ENCODE assay signal across 1 cellular context in the genomic region with DNA sequence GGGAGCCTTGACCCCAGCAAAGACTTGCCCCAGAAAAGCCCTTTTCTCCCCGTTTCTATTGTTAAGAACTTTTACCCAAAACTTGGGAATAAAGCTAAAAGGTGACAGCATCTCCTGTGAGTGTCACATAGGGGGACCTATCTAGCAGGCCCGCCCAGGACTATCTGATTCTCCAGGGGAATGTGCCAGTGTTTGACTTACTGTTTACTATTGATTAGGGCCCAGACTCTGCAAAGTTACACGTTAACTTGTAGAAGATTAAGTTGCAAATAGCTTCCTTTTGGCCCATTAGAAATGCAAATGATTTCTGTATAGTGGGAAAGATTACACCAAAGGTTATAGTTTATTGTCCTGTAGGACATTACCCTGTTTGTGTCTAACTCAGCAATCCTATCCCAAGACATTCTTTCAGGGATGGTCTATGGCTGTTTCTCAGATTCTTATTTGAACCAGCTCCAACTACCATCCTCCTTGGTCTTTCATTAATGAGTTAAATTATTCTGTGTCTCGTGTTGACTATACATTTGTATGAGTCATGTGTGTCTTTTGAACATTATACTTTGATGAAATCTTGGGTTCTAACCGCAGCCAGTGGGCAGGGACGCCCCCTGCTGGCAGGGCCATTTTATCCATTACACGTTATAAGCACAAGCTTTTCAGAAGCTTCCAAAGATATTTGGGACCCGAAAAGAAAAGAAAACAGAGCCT.
TF ChIP-seq lines count a peak whose summit lies in the region.

No MANE protein-coding gene starts in this region.

TF ChIP-seq in SK-N-SH treated with all-trans-retinoic acid at 6 μM for 48 hours, 23 proteins besides CTCF, POLR2A, EP300 and RAD21 (continued from another document):
- TF ChIP-seq, protein P1, sequence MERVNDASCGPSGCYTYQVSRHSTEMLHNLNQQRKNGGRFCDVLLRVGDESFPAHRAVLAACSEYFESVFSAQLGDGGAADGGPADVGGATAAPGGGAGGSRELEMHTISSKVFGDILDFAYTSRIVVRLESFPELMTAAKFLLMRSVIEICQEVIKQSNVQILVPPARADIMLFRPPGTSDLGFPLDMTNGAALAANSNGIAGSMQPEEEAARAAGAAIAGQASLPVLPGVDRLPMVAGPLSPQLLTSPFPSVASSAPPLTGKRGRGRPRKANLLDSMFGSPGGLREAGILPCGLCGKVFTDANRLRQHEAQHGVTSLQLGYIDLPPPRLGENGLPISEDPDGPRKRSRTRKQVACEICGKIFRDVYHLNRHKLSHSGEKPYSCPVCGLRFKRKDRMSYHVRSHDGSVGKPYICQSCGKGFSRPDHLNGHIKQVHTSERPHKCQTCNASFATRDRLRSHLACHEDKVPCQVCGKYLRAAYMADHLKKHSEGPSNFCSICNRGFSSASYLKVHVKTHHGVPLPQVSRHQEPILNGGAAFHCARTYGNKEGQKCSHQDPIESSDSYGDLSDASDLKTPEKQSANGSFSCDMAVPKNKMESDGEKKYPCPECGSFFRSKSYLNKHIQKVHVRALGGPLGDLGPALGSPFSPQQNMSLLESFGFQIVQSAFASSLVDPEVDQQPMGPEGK (CRISPR knock-in tag; IDR thresholded peaks at IDR 0.05; ENCODE audit: borderline replicate concordance): no peak
- TF ChIP-seq, protein P2, sequence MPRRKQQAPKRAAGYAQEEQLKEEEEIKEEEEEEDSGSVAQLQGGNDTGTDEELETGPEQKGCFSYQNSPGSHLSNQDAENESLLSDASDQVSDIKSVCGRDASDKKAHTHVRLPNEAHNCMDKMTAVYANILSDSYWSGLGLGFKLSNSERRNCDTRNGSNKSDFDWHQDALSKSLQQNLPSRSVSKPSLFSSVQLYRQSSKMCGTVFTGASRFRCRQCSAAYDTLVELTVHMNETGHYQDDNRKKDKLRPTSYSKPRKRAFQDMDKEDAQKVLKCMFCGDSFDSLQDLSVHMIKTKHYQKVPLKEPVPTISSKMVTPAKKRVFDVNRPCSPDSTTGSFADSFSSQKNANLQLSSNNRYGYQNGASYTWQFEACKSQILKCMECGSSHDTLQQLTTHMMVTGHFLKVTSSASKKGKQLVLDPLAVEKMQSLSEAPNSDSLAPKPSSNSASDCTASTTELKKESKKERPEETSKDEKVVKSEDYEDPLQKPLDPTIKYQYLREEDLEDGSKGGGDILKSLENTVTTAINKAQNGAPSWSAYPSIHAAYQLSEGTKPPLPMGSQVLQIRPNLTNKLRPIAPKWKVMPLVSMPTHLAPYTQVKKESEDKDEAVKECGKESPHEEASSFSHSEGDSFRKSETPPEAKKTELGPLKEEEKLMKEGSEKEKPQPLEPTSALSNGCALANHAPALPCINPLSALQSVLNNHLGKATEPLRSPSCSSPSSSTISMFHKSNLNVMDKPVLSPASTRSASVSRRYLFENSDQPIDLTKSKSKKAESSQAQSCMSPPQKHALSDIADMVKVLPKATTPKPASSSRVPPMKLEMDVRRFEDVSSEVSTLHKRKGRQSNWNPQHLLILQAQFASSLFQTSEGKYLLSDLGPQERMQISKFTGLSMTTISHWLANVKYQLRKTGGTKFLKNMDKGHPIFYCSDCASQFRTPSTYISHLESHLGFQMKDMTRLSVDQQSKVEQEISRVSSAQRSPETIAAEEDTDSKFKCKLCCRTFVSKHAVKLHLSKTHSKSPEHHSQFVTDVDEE (CRISPR knock-in tag; IDR thresholded peaks at IDR 0.05): no peak
- TF ChIP-seq ZNF8 (CRISPR knock-in tag; IDR thresholded peaks at IDR 0.05) (no peak), ZNF70 (CRISPR knock-in tag; IDR thresholded peaks at IDR 0.05) (no peak)
